ENCODE assay signal across 15 cellular contexts in genomic region chr2:5740073-5740472, GRCh38. TPM values are rescaled to one million over a fixed set of nuclear protein-coding genes. Genes with fewer than 3 reads are reported as not detected.
DNase-seq lines count a peak whose midpoint lies in the region; ATAC-seq and TF ChIP-seq lines count a peak whose summit lies in the region.
"Had no signal": no experiment of that assay in that cellular context is flagged by ENCODE, and none has a peak within 500 bp of the region (broad histone marks: within the 10 kb centered on the region; RNA-seq: fewer than 3 reads in every experiment).

No MANE protein-coding gene starts in this region.

- 44 to 54% methylated on average over 5 of the region's 5 CpGs for WGBS in upper lobe of left lung, 2 donors

- H3K27ac ChIP-seq in C4-2B (peak overlapping the region; percentile 43), left lung (no peak overlapping the region), upper lobe of left lung (no peak overlapping the region)
- H3K27ac ChIP-seq: HL-60 had no signal

- TF ChIP-seq CTCF in C4-2B (conservative IDR thresholded peaks at IDR 0.05) (no peak), left lung (IDR thresholded peaks at IDR 0.05) (no peak), upper lobe of left lung (IDR thresholded peaks at IDR 0.05) (no peak)

- intact Hi-C loops in left lung (cut with DNase I) = no loop called here

- no peak for TF ChIP-seq POLR2A in upper lobe of left lung (IDR thresholded peaks at IDR 0.05)

- ATAC-seq in left lung = peak; percentile 94
- ATAC-seq in upper lobe of left lung (ENCODE audit: low FRiP score in 2 of 2) = peak; percentile 31 to 46
- ATAC-seq: CD8-positive, alpha-beta T cell; K562 had no signal

- H3K9me3 ChIP-seq in left lung = no peaks in the 10 kb centered on the region
- no peaks in the 10 kb centered on the region for H3K9me3 ChIP-seq in upper lobe of left lung
- H3K9me3 ChIP-seq: BE2C had no signal

- H3K4me1 ChIP-seq in left lung (no peaks in the 10 kb centered on the region), upper lobe of left lung (peaks cover 0 to 6% (median 2%) of the 10 kb centered on the region in 4 donors)
- H3K4me1 ChIP-seq: BE2C had no signal

- TF ChIP-seq EP300 in upper lobe of left lung (IDR thresholded peaks at IDR 0.05) = no peak

- H3K36me3 ChIP-seq in left lung (no peaks in the 10 kb centered on the region), upper lobe of left lung (no peaks in the 10 kb centered on the region)
- H3K36me3 ChIP-seq: BE2C had no signal

- H3K4me3 ChIP-seq in left lung (no peak overlapping the region), upper lobe of left lung (no peak overlapping the region)
- H3K4me3 ChIP-seq: K562 had no signal

- H3K27me3 ChIP-seq in left lung (no peaks in the 10 kb centered on the region), upper lobe of left lung (no peaks in the 10 kb centered on the region)
- H3K27me3 ChIP-seq: BE2C had no signal

- DNase-seq in NCI-H2029 (lab: John Stamatoyannopoulos, UW) (peak; percentile 1), left lung (peak in 1 of 2 donors; percentile 40), upper lobe of left lung (peak in 1 of 2 donors; percentile 44), NOMO-1 (lab: John Stamatoyannopoulos, UW; ENCODE audit: unreplicated experiment in 2 of 2) (no peak), AG20443 (ENCODE audit: low spot score) (no peak)
- no peak for DNase-seq in stimulated activated CD4-positive, alpha-beta T cell treated with anti-CD3 and anti-CD28 coated beads, Interleukin-1b, Interleukin-23, amount 100 ng/mL, for 48 hours
- DNase-seq: BE2C; CD8-positive, alpha-beta T cell; DMS153; GF-D8; HCEC 1CT; HFFc6 had no signal

RNA-seq across cellular contexts. Expression of gene SOX11, which starts 47.9 kb away (rescaled TPM):
- total RNA-seq in left lung (under 1 TPM; 0.05 to 0.23 TPM), upper lobe of left lung (under 1 TPM in 2 of 6 donors, not detected in 4; 0.06 to 0.13 TPM)
- total RNA-seq: CD8-positive, alpha-beta T cell; HFFc6 had no signal
